Comparison of ENCODE assay signal across 9 cellular contexts in genomic region chr3:190306513-190307163, GRCh38. TPM values are rescaled to one million over a fixed set of nuclear protein-coding genes. Genes with fewer than 3 reads are reported as not detected.
DNase-seq lines count a peak whose midpoint lies in the region; ATAC-seq and TF ChIP-seq lines count a peak whose summit lies in the region.
"Had no signal": no experiment of that assay in that cellular context is flagged by ENCODE, and none has a peak within 500 bp of the region (broad histone marks: within the 10 kb centered on the region; RNA-seq: fewer than 3 reads in every experiment).

No MANE protein-coding gene starts in this region.

- H3K27ac Mint-ChIP-seq in CD4-positive, alpha-beta T cell, result peak overlapping the region; percentile 74
- peak overlapping the region; percentile 89 for H3K27ac Mint-ChIP-seq in activated naive CD8-positive, alpha-beta T cell treated with anti-CD3 and anti-CD28 coated beads, Interleukin-2, amount 50 U/mL, for 24 hours
- H3K27ac Mint-ChIP-seq in naive thymus-derived CD4-positive, alpha-beta T cell, result peak overlapping the region in 8 of 9 donors; percentile 38 to 90 (median 80)

- peaks cover 21% of the 10 kb centered on the region for H3K4me1 Mint-ChIP-seq in CD4-positive, alpha-beta T cell (ENCODE audit: low read depth)
- H3K4me1 Mint-ChIP-seq in activated naive CD8-positive, alpha-beta T cell treated with anti-CD3 and anti-CD28 coated beads, Interleukin-2, amount 50 U/mL, for 24 hours, result peaks cover 34% of the 10 kb centered on the region
- peaks cover 13 to 39% (median 28%) of the 10 kb centered on the region in 7 donors for H3K4me1 Mint-ChIP-seq in naive thymus-derived CD4-positive, alpha-beta T cell

- no peaks in the 10 kb centered on the region for H3K27me3 ChIP-seq in CD4-positive, alpha-beta T cell (ENCODE audit: control insufficient read depth, insufficient read depth, low read length)
- no peaks in the 10 kb centered on the region for H3K27me3 ChIP-seq in naive thymus-derived CD4-positive, alpha-beta T cell (ENCODE audit: control insufficient read depth in 2 of 2, insufficient read depth in 2 of 2, low read length in 2 of 2)

- H3K36me3 Mint-ChIP-seq in CD4-positive, alpha-beta T cell (ENCODE audit: low read depth), result no peaks in the 10 kb centered on the region
- H3K36me3 Mint-ChIP-seq in activated naive CD8-positive, alpha-beta T cell treated with anti-CD3 and anti-CD28 coated beads, Interleukin-2, amount 50 U/mL, for 24 hours (ENCODE audit: low read depth), result no peaks in the 10 kb centered on the region
- H3K36me3 Mint-ChIP-seq in naive thymus-derived CD4-positive, alpha-beta T cell, result no peaks in the 10 kb centered on the region

- no peaks in the 10 kb centered on the region for H3K36me3 ChIP-seq in naive thymus-derived CD4-positive, alpha-beta T cell (ENCODE audit: control insufficient read depth in 2 of 3, insufficient read depth in 3 of 3, low read length in 3 of 3)

- DNase-seq in CD4-positive, alpha-beta T cell, result peak in 1 of 10 experiments; percentile 44
- DNase-seq in activated naive CD8-positive, alpha-beta T cell treated with anti-CD3 and anti-CD28 coated beads, Interleukin-2, amount 50 U/mL, for 24 hours, result peak; percentile 10
- peak in 7 of 9 donors; percentile 61 to 88 (median 78) for DNase-seq in naive thymus-derived CD4-positive, alpha-beta T cell
- no peak for DNase-seq in NCI-H2029 (lab: John Stamatoyannopoulos, UW)
- DNase-seq in medulla oblongata (ENCODE audit: extremely low spot score), result no peak
- DNase-seq: erythroblast had no signal

- TF ChIP-seq CTCF in CD4-positive, alpha-beta T cell (IDR thresholded peaks at IDR 0.05), result no peak

- CTCF ChIA-PET in CD4-positive, alpha-beta T cell (lab: Charles Lee), result interaction anchor here (0.6 kb wide), 1 partner anchor 1506 kb away, joined by 3 read pairs; no protein-coding TSS in a partner anchor
- CTCF ChIA-PET in naive thymus-derived CD4-positive, alpha-beta T cell (lab: Charles Lee), result no interaction called here

- H3K27me3 Mint-ChIP-seq in CD4-positive, alpha-beta T cell, result peaks cover 3% of the 10 kb centered on the region
- peaks cover 7% of the 10 kb centered on the region for H3K27me3 Mint-ChIP-seq in activated naive CD8-positive, alpha-beta T cell treated with anti-CD3 and anti-CD28 coated beads, Interleukin-2, amount 50 U/mL, for 24 hours
- H3K27me3 Mint-ChIP-seq in naive thymus-derived CD4-positive, alpha-beta T cell, result peaks cover 0 to 6% (median 0%) of the 10 kb centered on the region in 5 donors

- POLR2A ChIA-PET in CD4-positive, alpha-beta T cell (lab: Charles Lee), result interaction anchor here (0.6 kb wide), 1 partner anchor 82 kb away, joined by 3 read pairs; no protein-coding TSS in a partner anchor
- POLR2A ChIA-PET in naive thymus-derived CD4-positive, alpha-beta T cell (lab: Charles Lee), result no interaction called here

- intact Hi-C loops in CD4-positive, alpha-beta T cell (cut with DNase I, micrococcal nuclease), result loop anchor here in 1 of 2 experiments (10.0 kb wide), 1 partner anchor 982 kb away; no protein-coding TSS in a partner anchor
- intact Hi-C loops in naive thymus-derived CD4-positive, alpha-beta T cell (cut with micrococcal nuclease), result loop anchor here in 1 of 2 donors (2.0 kb wide), 2 partner anchors 16 to 208 kb away; partner anchors contain the start of genes CLDN1 and IL1RAP

- no peak overlapping the region for H3K27ac ChIP-seq in CD4-positive, alpha-beta T cell (ENCODE audit: low read depth, low read length)
- H3K27ac ChIP-seq in naive thymus-derived CD4-positive, alpha-beta T cell (ENCODE audit: low read depth, low read length), result no peak overlapping the region

- H3K9me3 ChIP-seq in CD4-positive, alpha-beta T cell (ENCODE audit: control insufficient read depth, low read length), result no peaks in the 10 kb centered on the region
- no peaks in the 10 kb centered on the region for H3K9me3 ChIP-seq in naive thymus-derived CD4-positive, alpha-beta T cell (ENCODE audit: control insufficient read depth in 2 of 3, low read length in 3 of 3)

- ATAC-seq in CD4-positive, alpha-beta T cell (ENCODE audit: poor library complexity), result peak; percentile 87
- peak; percentile 98 for ATAC-seq in activated naive CD8-positive, alpha-beta T cell treated with anti-CD3 and anti-CD28 coated beads, Interleukin-2, amount 50 U/mL, for 24 hours
- ATAC-seq in naive thymus-derived CD4-positive, alpha-beta T cell, result peak; percentile 97
- ATAC-seq in HG03432 (IDR thresholded peaks at IDR 0.05; ENCODE audit: unreplicated experiment), result no peak
- no peak for ATAC-seq in GM21737 (IDR thresholded peaks at IDR 0.05; ENCODE audit: unreplicated experiment)

- no peak for TF ChIP-seq EP300 in Ishikawa (IDR thresholded peaks at IDR 0.05; ENCODE audit: borderline replicate concordance)

- H3K4me3 Mint-ChIP-seq in CD4-positive, alpha-beta T cell, result peak overlapping the region; percentile 0
- peak overlapping the region; percentile 56 for H3K4me3 Mint-ChIP-seq in activated naive CD8-positive, alpha-beta T cell treated with anti-CD3 and anti-CD28 coated beads, Interleukin-2, amount 50 U/mL, for 24 hours
- H3K4me3 Mint-ChIP-seq in naive thymus-derived CD4-positive, alpha-beta T cell, result peak overlapping the region in 9 of 10 donors; percentile 8 to 53 (median 25)

- H3K4me3 ChIP-seq in naive thymus-derived CD4-positive, alpha-beta T cell (ENCODE audit: low read length), result no peak overlapping the region

- TF ChIP-seq RAD21 in Ishikawa (IDR thresholded peaks at IDR 0.05; ENCODE audit: low read depth), result no peak

- H3K9me3 Mint-ChIP-seq in CD4-positive, alpha-beta T cell, result no peaks in the 10 kb centered on the region
- no peaks in the 10 kb centered on the region for H3K9me3 Mint-ChIP-seq in activated naive CD8-positive, alpha-beta T cell treated with anti-CD3 and anti-CD28 coated beads, Interleukin-2, amount 50 U/mL, for 24 hours
- peaks cover 0 to under 1% (median 0%) of the 10 kb centered on the region in 11 donors for H3K9me3 Mint-ChIP-seq in naive thymus-derived CD4-positive, alpha-beta T cell

- H3K4me1 ChIP-seq in naive thymus-derived CD4-positive, alpha-beta T cell (ENCODE audit: control insufficient read depth in 2 of 2, insufficient read depth in 2 of 2, low read length in 2 of 2), result peaks cover 0 to 27% of the 10 kb centered on the region in 2 donors

TF ChIP-seq in Ishikawa, 13 proteins besides CTCF, POLR2A, EP300 and RAD21:
- TF ChIP-seq CEBPB (IDR thresholded peaks at IDR 0.05), result peak; percentile 66
- no peak for TF ChIP-seq ZBTB7A (IDR thresholded peaks at IDR 0.05; ENCODE audit: low read depth)
TF ChIP-seq in Ishikawa: peak in this region for 1.

RNA-seq across cellular contexts. Expression of gene CLDN1, which starts 15.6 kb away (rescaled TPM):
- total RNA-seq in CD4-positive, alpha-beta T cell, result under 1 TPM; 0.80 to 0.95 TPM
- under 1 TPM in 2 of 5 experiments, not detected in 3; 0.08 to 0.32 TPM for total RNA-seq in naive thymus-derived CD4-positive, alpha-beta T cell
- under 1 TPM in 1 of 2 donors, not detected in 1; 0.22 TPM for polyA plus RNA-seq in naive thymus-derived CD4-positive, alpha-beta T cell

Comparison
In these comparisons a context has a peak if more than half of its experiments do, and no peak if none do; other contexts are left out.
1. ATAC-seq: peak in CD4-positive, alpha-beta T cell (single experiment), activated naive CD8-positive, alpha-beta T cell treated with anti-CD3 and anti-CD28 coated beads, Interleukin-2, amount 50 U/mL, for 24 hours (single experiment) and naive thymus-derived CD4-positive, alpha-beta T cell (single experiment); none in HG03432 (single experiment) and GM21737 (single experiment).
2. DNase-seq: peak in activated naive CD8-positive, alpha-beta T cell treated with anti-CD3 and anti-CD28 coated beads, Interleukin-2, amount 50 U/mL, for 24 hours (single experiment) and naive thymus-derived CD4-positive, alpha-beta T cell (7 of 9); none in NCI-H2029 (single experiment) and medulla oblongata (single experiment).
3. H3K4me3 Mint-ChIP-seq: peak in every context shown above with its lines; median percentile 56 in activated naive CD8-positive, alpha-beta T cell treated with anti-CD3 and anti-CD28 coated beads, Interleukin-2, amount 50 U/mL, for 24 hours; 25 in naive thymus-derived CD4-positive, alpha-beta T cell; 0 in CD4-positive, alpha-beta T cell.
4. Peak in every context shown above with its lines, with median percentiles within 50 percentile points of each other: H3K27ac Mint-ChIP-seq.